ENCODE assay signal across 21 cellular contexts in the genomic region with DNA sequence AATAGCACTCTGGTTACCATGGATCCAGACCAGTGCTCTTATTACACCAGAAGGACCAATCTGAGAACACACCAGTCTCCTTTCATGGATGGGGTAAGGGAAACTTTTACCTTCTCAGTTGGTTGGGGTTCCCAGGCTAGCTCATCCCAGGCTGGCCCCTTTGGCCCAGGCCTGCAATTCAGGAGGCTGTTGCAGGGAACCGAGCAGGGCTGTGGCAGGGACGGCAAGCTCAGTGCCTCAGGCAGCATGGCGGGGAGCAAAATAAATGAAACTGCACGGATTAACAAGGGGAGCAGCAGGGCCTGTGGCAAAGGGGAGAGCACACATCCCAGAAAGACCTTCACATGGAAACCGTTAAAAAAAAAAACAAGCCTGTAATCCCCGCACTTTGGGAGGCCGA. TPM values are rescaled to one million over a fixed set of nuclear protein-coding genes. Genes with fewer than 3 reads are reported as not detected.
DNase-seq lines count a peak whose midpoint lies in the region; ATAC-seq and TF ChIP-seq lines count a peak whose summit lies in the region.
"Had no signal": no experiment of that assay in that cellular context is flagged by ENCODE, and none has a peak within 500 bp of the region (broad histone marks: within the 10 kb centered on the region; RNA-seq: fewer than 3 reads in every experiment).

No MANE protein-coding gene starts in this region.

- H3K27ac ChIP-seq in heart right ventricle (no peak overlapping the region), neural progenitor cell (no peak overlapping the region), uterus (no peak overlapping the region)
- H3K27ac ChIP-seq: 22Rv1, A549, C4-2B, HL-60 had no signal

- no peak overlapping the region for H3K4me3 ChIP-seq in heart right ventricle
- no peak overlapping the region for H3K4me3 ChIP-seq in neural progenitor cell
- no peak overlapping the region for H3K4me3 ChIP-seq in uterus
- H3K4me3 ChIP-seq: A549, GM23338 had no signal

- H3K4me1 ChIP-seq in heart right ventricle, result peaks cover 0 to 29% (median 10%) of the 10 kb centered on the region in 9 donors
- H3K4me1 ChIP-seq in neural progenitor cell, result peaks cover 23% of the 10 kb centered on the region
- H3K4me1 ChIP-seq in uterus, result peaks cover 5 to 7% of the 10 kb centered on the region in 2 donors

- peak overlapping the region; percentile 92 for H3K27ac Mint-ChIP-seq in neural progenitor cell
- H3K27ac Mint-ChIP-seq: CD4-positive, alpha-beta T cell; GM23338; HFFc6 had no signal

- no peaks in the 10 kb centered on the region for H3K27me3 ChIP-seq in heart right ventricle
- no peaks in the 10 kb centered on the region for H3K27me3 ChIP-seq in neural progenitor cell
- no peaks in the 10 kb centered on the region for H3K27me3 ChIP-seq in uterus

- H4K20me1 ChIP-seq in neural progenitor cell (ENCODE audit: low read depth), result no peaks in the 10 kb centered on the region

- H3K36me3 Mint-ChIP-seq in neural progenitor cell, result no peaks in the 10 kb centered on the region

- DNase-seq in DMS 273 (lab: John Stamatoyannopoulos, UW; ENCODE audit: unreplicated experiment) (peak; percentile 29), DMS 273 treated with DMSO at 0.1 percent for 48 hours (lab: John Stamatoyannopoulos, UW) (no peak), Right ventricle myocardium inferior (ENCODE audit: missing footprints) (peak; percentile 63), heart right ventricle (no peak), neural progenitor cell (ENCODE audit: low spot score) (no peak), nucleus accumbens (lab: John Stamatoyannopoulos, UW) (no peak), uterus (no peak)
- DNase-seq: AML-193; Caco-2; CD4-positive, alpha-beta T cell; DMS79 treated with DMSO at 0.1 percent for 48 hours; GF-D8; HFFc6 had no signal

- peaks cover 47% of the 10 kb centered on the region for H3K4me1 Mint-ChIP-seq in neural progenitor cell

- no peak for TF ChIP-seq POLR2A in uterus (IDR thresholded peaks at IDR 0.05)

- no peak overlapping the region for H3K9ac ChIP-seq in neural progenitor cell

- no peaks in the 10 kb centered on the region for H3F3A ChIP-seq in neural progenitor cell (ENCODE audit: low read depth)

- H2AFZ ChIP-seq in neural progenitor cell (replicated peaks), result no peak overlapping the region
- H2AFZ ChIP-seq: GM23338 had no signal

- no peak for TF ChIP-seq CTCF in heart right ventricle (IDR thresholded peaks at IDR 0.05)
- no peak for TF ChIP-seq CTCF in neural progenitor cell (IDR thresholded peaks at IDR 0.05)
- TF ChIP-seq CTCF in uterus (IDR thresholded peaks at IDR 0.05), result no peak

- no peaks in the 10 kb centered on the region for H3K79me2 ChIP-seq in neural progenitor cell (ENCODE audit: low read depth)

- peaks cover 7% of the 10 kb centered on the region for H3K27me3 Mint-ChIP-seq in neural progenitor cell (ENCODE audit: insufficient read depth, low read depth)
- H3K27me3 Mint-ChIP-seq: CD4-positive, alpha-beta T cell had no signal

- intact Hi-C loops in Right ventricle myocardium inferior (cut with DNase I), result no loop called here
- intact Hi-C loops in heart right ventricle (cut with DNase I), result no loop called here
- intact Hi-C loops in uterus (cut with DNase I; ENCODE audit: low total_unique reads), result no loop called here

- no peaks in the 10 kb centered on the region for H3K9me3 Mint-ChIP-seq in neural progenitor cell
- H3K9me3 Mint-ChIP-seq: CD4-positive, alpha-beta T cell; GM23338; HFFc6 had no signal

- ATAC-seq in Right ventricle myocardium inferior, result no peak
- ATAC-seq in heart right ventricle, result no peak
- ATAC-seq: A549, GM23338, HCT116 had no signal

- peak overlapping the region; percentile 48 for H3K4me3 Mint-ChIP-seq in neural progenitor cell
- H3K4me3 Mint-ChIP-seq: CD4-positive, alpha-beta T cell; GM23338; HFFc6 had no signal

- H3K9me3 ChIP-seq in heart right ventricle (no peaks in the 10 kb centered on the region), neural progenitor cell (ENCODE audit: low read depth) (no peaks in the 10 kb centered on the region), uterus (no peaks in the 10 kb centered on the region)
- H3K9me3 ChIP-seq: A549, Caco-2 had no signal

- no peak overlapping the region for H3K4me2 ChIP-seq in neural progenitor cell
- H3K4me2 ChIP-seq: A549, GM23338 had no signal

- H3K36me3 ChIP-seq in heart right ventricle (no peaks in the 10 kb centered on the region), neural progenitor cell (no peaks in the 10 kb centered on the region), uterus (no peaks in the 10 kb centered on the region)

- 95 to 97% methylated on average over 7 of the region's 7 CpGs for WGBS in heart right ventricle, 2 donors

RNA-seq across cellular contexts. Expression of a gene that starts 57.0 kb away (rescaled TPM):
- total RNA-seq in Right ventricle myocardium inferior (not detected), heart right ventricle (not detected), neural progenitor cell (ENCODE audit: low replicate concordance) (not detected in 2 replicates), uterus (not detected)
- polyA plus RNA-seq in heart right ventricle, result not detected
- total RNA-seq: Caco-2; CD4-positive, alpha-beta T cell; HFFc6; HT1080 had no signal
- polyA plus RNA-seq: A549, BJ had no signal

Comparison
In these comparisons a context has a peak if more than half of its experiments do, and no peak if none do; other contexts are left out.
1. DNase-seq: peak in DMS 273 (single experiment) and Right ventricle myocardium inferior (single experiment); none in DMS 273 treated with DMSO at 0.1 percent for 48 hours (single experiment), heart right ventricle (0 of 2), neural progenitor cell (single experiment), nucleus accumbens (0 of 56) and uterus (0 of 2).